In genomic region chr16:70152578-70153302, GRCh38 we compare ENCODE assay signal across 1 cellular context.
TF ChIP-seq lines count a peak whose summit lies in the region.

No MANE protein-coding gene starts in this region.

TF ChIP-seq in HepG2, 621 proteins besides CTCF, POLR2A, EP300 and RAD21 (continued from another document and continues in another):
- TF ChIP-seq ZBTB46 (CRISPR knock-in tag; IDR thresholded peaks at IDR 0.05; ENCODE audit: borderline replicate concordance), result 0 out of 2 replicates have a peak, but pooled peaks have one; percentile 67
- TF ChIP-seq ZNF260 (CRISPR knock-in tag; IDR thresholded peaks at IDR 0.05; ENCODE audit: borderline replicate concordance, low read depth), result no peak
- TF ChIP-seq ZEB1 (IDR thresholded peaks at IDR 0.05; ENCODE audit: insufficient replicate concordance, low read depth), result no peak
- TF ChIP-seq NCOR1 (IDR thresholded peaks at IDR 0.05; ENCODE audit: borderline replicate concordance, low read length), result peak; percentile 74; the same call in 1 of the 2 replicates
- TF ChIP-seq TFAP4 (IDR thresholded peaks at IDR 0.05; ENCODE audit: borderline replicate concordance, low read depth), result 0 out of 2 replicates have a peak, but pooled peaks have one; percentile 42
- no peak for TF ChIP-seq ZNF382 (CRISPR knock-in tag; IDR thresholded peaks at IDR 0.05; ENCODE audit: borderline replicate concordance)
- TF ChIP-seq RFXAP (CRISPR knock-in tag; IDR thresholded peaks at IDR 0.05; ENCODE audit: borderline replicate concordance), result 0 out of 2 replicates have a peak, but pooled peaks have one; percentile 40
- peak; percentile 75 for TF ChIP-seq FOXA3 (CRISPR knock-in tag; IDR thresholded peaks at IDR 0.05)
- TF ChIP-seq SRSF1 (optimal IDR thresholded peaks at IDR 0.05; ENCODE audit: low read depth, low read length), result no peak
- no peak; the same call in 1 of the 2 replicates for TF ChIP-seq AHDC1 (CRISPR knock-in tag; IDR thresholded peaks at IDR 0.05; ENCODE audit: borderline replicate concordance)
- 0 out of 2 replicates have a peak, but pooled peaks have one; percentile 28 for TF ChIP-seq ZNF275 (CRISPR knock-in tag; IDR thresholded peaks at IDR 0.05; ENCODE audit: borderline replicate concordance)
- TF ChIP-seq ZBTB25 (CRISPR knock-in tag; IDR thresholded peaks at IDR 0.05), result peak; percentile 77
- no peak for TF ChIP-seq FOXO4 (CRISPR knock-in tag; conservative IDR thresholded peaks at IDR 0.05)
- TF ChIP-seq IRF2 (CRISPR knock-in tag; IDR thresholded peaks at IDR 0.05), result peak; percentile 89
- TF ChIP-seq MXI1 (IDR thresholded peaks at IDR 0.05; ENCODE audit: borderline replicate concordance, low read depth, low read length), result peak; percentile 15; the same call in 1 of the 3 replicates
- no peak for TF ChIP-seq CCAR2 (optimal IDR thresholded peaks at IDR 0.05; ENCODE audit: low read depth, low read length)
- no peak for TF ChIP-seq RELA (CRISPR knock-in tag; IDR thresholded peaks at IDR 0.05)
- TF ChIP-seq MAFK (conservative IDR thresholded peaks at IDR 0.05 in 1 of 2, IDR thresholded peaks at IDR 0.05 in 1 of 2; ENCODE audit: low read length in 2 of 2), result no peak
- TF ChIP-seq ZNF576 (CRISPR knock-in tag; IDR thresholded peaks at IDR 0.05), result no peak
- TF ChIP-seq ZBTB21 (CRISPR knock-in tag; IDR thresholded peaks at IDR 0.05), result no peak; the same call in 1 of the 2 replicates
- TF ChIP-seq THAP7 (CRISPR knock-in tag; IDR thresholded peaks at IDR 0.05), result no peak
- TF ChIP-seq EEA1 (CRISPR knock-in tag; IDR thresholded peaks at IDR 0.05; ENCODE audit: borderline replicate concordance), result 0 out of 2 replicates have a peak, but pooled peaks have one; percentile 41
- TF ChIP-seq GRHL1 (CRISPR knock-in tag; conservative IDR thresholded peaks at IDR 0.05), result no peak
- TF ChIP-seq AKAP8 (CRISPR knock-in tag; IDR thresholded peaks at IDR 0.05), result no peak
- no peak for TF ChIP-seq ZNF512 (CRISPR knock-in tag; IDR thresholded peaks at IDR 0.05)
- no peak for TF ChIP-seq AFF4 (CRISPR knock-in tag; IDR thresholded peaks at IDR 0.05)
- no peak for TF ChIP-seq RBFOX2 (IDR thresholded peaks at IDR 0.05; ENCODE audit: low read depth, low read length)
- TF ChIP-seq ZBTB20 (CRISPR knock-in tag; IDR thresholded peaks at IDR 0.05; ENCODE audit: borderline replicate concordance, low read depth), result peak; percentile 55; the same call in 1 of the 2 replicates
- no peak; the same call in 1 of the 2 replicates for TF ChIP-seq KLF11 (CRISPR knock-in tag; IDR thresholded peaks at IDR 0.05)
- TF ChIP-seq SRY (CRISPR knock-in tag; IDR thresholded peaks at IDR 0.05), result no peak
- no peak for TF ChIP-seq TRIM24 (CRISPR knock-in tag; IDR thresholded peaks at IDR 0.05)
- TF ChIP-seq JUN (CRISPR knock-in tag; IDR thresholded peaks at IDR 0.05), result no peak; the same call in 1 of the 2 replicates
- TF ChIP-seq TOE1 (CRISPR knock-in tag; IDR thresholded peaks at IDR 0.05), result 0 out of 2 replicates have a peak, but pooled peaks have one; percentile 21
- no peak for TF ChIP-seq ZNF234 (CRISPR knock-in tag; conservative IDR thresholded peaks at IDR 0.05)
- no peak for TF ChIP-seq ZNF790 (CRISPR knock-in tag; IDR thresholded peaks at IDR 0.05; ENCODE audit: borderline replicate concordance)
- no peak for TF ChIP-seq ZNF598 (CRISPR knock-in tag; IDR thresholded peaks at IDR 0.05; ENCODE audit: borderline replicate concordance)
- no peak for TF ChIP-seq PAX8 (CRISPR knock-in tag; IDR thresholded peaks at IDR 0.05; ENCODE audit: borderline replicate concordance)
